1 cellular context compared by ENCODE assay signal in genomic region chr5:172334641-172335040, GRCh38.
TF ChIP-seq lines count a peak whose summit lies in the region.

No MANE protein-coding gene starts in this region.

TF ChIP-seq in K562, 482 proteins besides CTCF, POLR2A, EP300 and RAD21 (continued from another document):
- TF ChIP-seq PATZ1 (CRISPR knock-in tag; IDR thresholded peaks at IDR 0.05; ENCODE audit: borderline replicate concordance) (no peak), FOXA3 (CRISPR knock-in tag; conservative IDR thresholded peaks at IDR 0.05 in 1 of 2, IDR thresholded peaks at IDR 0.05 in 1 of 2) (no peak), L3MBTL2 (IDR thresholded peaks at IDR 0.05) (peak; percentile 33; the same call in 1 of the 2 replicates), PRPF4 (IDR thresholded peaks at IDR 0.05; ENCODE audit: insufficient read depth, low read depth, low read length, poor library complexity, severe bottlenecking) (no peak)
